ENCODE assay signal across 26 cellular contexts in genomic region chr6:165800337-165800736, GRCh38.
DNase-seq lines count a peak whose midpoint lies in the region; ATAC-seq and TF ChIP-seq lines count a peak whose summit lies in the region.
"Had no signal": no experiment of that assay in that cellular context is flagged by ENCODE, and none has a peak within 500 bp of the region (broad histone marks: within the 10 kb centered on the region; RNA-seq: fewer than 3 reads in every experiment).

No MANE protein-coding gene starts in this region.

- DNase-seq in Right ventricle myocardium inferior (ENCODE audit: missing footprints) (no peak), right atrium auricular region (ENCODE audit: low spot score) (no peak), fibroblast of pulmonary artery (ENCODE audit: low read depth) (peak; percentile 22), myocyte (ENCODE audit: low read depth) (peak; percentile 34), uterus (no peak), GF-D8 (lab: John Stamatoyannopoulos, UW) (no peak), tibial artery (no peak), cerebellar cortex (ENCODE audit: low spot score) (no peak)
- DNase-seq: activated CD4-positive, alpha-beta T cell treated with anti-CD3 and anti-CD28 coated beads for 48 hours; activated T-cell treated with anti-CD3 and anti-CD28 coated beads for 4 hours; amniotic stem cell; effector memory CD4-positive, alpha-beta T cell; kidney; NCI-H1092; NCI-H1694; NCI-H82; stimulated activated CD4-positive, alpha-beta T cell treated with anti-CD3 and anti-CD28 coated beads, Interleukin-15, amount 100 ng/mL, for 24 hours; stimulated activated CD4-positive, alpha-beta T cell treated with anti-CD3 and anti-CD28 coated beads, Interleukin-4, amount 100 ng/mL, for 4 hours; SW 1271; T-helper 9 cell had no signal

- H3K27ac ChIP-seq in right atrium auricular region: no peak overlapping the region
- peak overlapping the region; percentile 18 to 59 for H3K27ac ChIP-seq in uterus
- no peak overlapping the region for H3K27ac ChIP-seq in tibial artery
- H3K27ac ChIP-seq: 22Rv1, coronary artery, epithelial cell of prostate, sigmoid colon, SJCRH30 had no signal

- TF ChIP-seq CTCF in right atrium auricular region (IDR thresholded peaks at IDR 0.05): no peak
- no peak for TF ChIP-seq CTCF in fibroblast of pulmonary artery (IDR thresholded peaks at IDR 0.05; ENCODE audit: low read length, missing control alignments)
- no peak for TF ChIP-seq CTCF in uterus (IDR thresholded peaks at IDR 0.05)
- TF ChIP-seq CTCF in tibial artery (IDR thresholded peaks at IDR 0.05): no peak

- no peak for TF ChIP-seq POLR2A in uterus (IDR thresholded peaks at IDR 0.05)

- H3K4me1 ChIP-seq in right atrium auricular region: peaks cover 0 to 24% of the 10 kb centered on the region in 2 donors
- H3K4me1 ChIP-seq in uterus: peaks cover 0 to 4% of the 10 kb centered on the region in 2 donors
- H3K4me1 ChIP-seq in tibial artery: peaks cover 0 to 10% (median 4%) of the 10 kb centered on the region in 4 donors
- H3K4me1 ChIP-seq: breast epithelium, SJCRH30 had no signal

- H3K36me3 ChIP-seq in right atrium auricular region (no peaks in the 10 kb centered on the region), uterus (no peaks in the 10 kb centered on the region), tibial artery (no peaks in the 10 kb centered on the region)
- H3K36me3 ChIP-seq: breast epithelium, sigmoid colon, SJCRH30 had no signal

- H3K27me3 ChIP-seq in right atrium auricular region (no peaks in the 10 kb centered on the region), uterus (no peaks in the 10 kb centered on the region), tibial artery (peaks cover 0 to 18% of the 10 kb centered on the region in 2 donors)
- H3K27me3 ChIP-seq: SJCRH30 had no signal

- peak; percentile 32 for ATAC-seq in Right ventricle myocardium inferior

- H3K4me3 ChIP-seq in right atrium auricular region (no peak overlapping the region), fibroblast of pulmonary artery (replicated peaks; ENCODE audit: low read depth, low read length) (no peak overlapping the region), uterus (no peak overlapping the region), tibial artery (no peak overlapping the region)
- H3K4me3 ChIP-seq: breast epithelium, coronary artery, sigmoid colon, SJCRH30 had no signal

- intact Hi-C loops in Right ventricle myocardium inferior (cut with DNase I): no loop called here
- intact Hi-C loops in uterus (cut with DNase I; ENCODE audit: low total_unique reads): no loop called here
- intact Hi-C loops in tibial artery (cut with DNase I; ENCODE audit: low total_unique reads): no loop called here

- no peaks in the 10 kb centered on the region for H3K9me3 ChIP-seq in right atrium auricular region
- H3K9me3 ChIP-seq in uterus: no peaks in the 10 kb centered on the region
- no peaks in the 10 kb centered on the region for H3K9me3 ChIP-seq in tibial artery
- H3K9me3 ChIP-seq: breast epithelium, sigmoid colon, SJCRH30 had no signal

Comparison
In these comparisons a context has a peak if more than half of its experiments do, and no peak if none do; other contexts are left out.
1. DNase-seq: peak in fibroblast of pulmonary artery (single experiment) and myocyte (single experiment); none in Right ventricle myocardium inferior (single experiment), right atrium auricular region (single experiment), uterus (0 of 2), GF-D8 (single experiment), tibial artery (0 of 2) and cerebellar cortex (single experiment).
2. H3K27ac ChIP-seq: peak in uterus (2 of 2); none in right atrium auricular region (0 of 2) and tibial artery (0 of 2).